ENCODE assay signal across 25 cellular contexts in genomic region chr18:37505321-37505720, GRCh38.
DNase-seq lines count a peak whose midpoint lies in the region; ATAC-seq and TF ChIP-seq lines count a peak whose summit lies in the region.
"Had no signal": no experiment of that assay in that cellular context is flagged by ENCODE, and none has a peak within 500 bp of the region (broad histone marks: within the 10 kb centered on the region; RNA-seq: fewer than 3 reads in every experiment).

No MANE protein-coding gene starts in this region.

- no peak overlapping the region for H2BK5ac ChIP-seq in neuronal stem cell (ENCODE audit: low read length)

- H3K36me3 Mint-ChIP-seq in mesothelial cell of epicardium = peaks cover 5% of the 10 kb centered on the region
- H3K36me3 Mint-ChIP-seq: CD14-positive monocyte; CD4-positive, alpha-beta memory T cell; CD4-positive, CD25-positive, alpha-beta regulatory T cell; CD8-positive, alpha-beta memory T cell had no signal

- H3K14ac ChIP-seq in neuronal stem cell (ENCODE audit: low read length) = no peak overlapping the region

- DNase-seq in Right ventricle myocardium inferior (ENCODE audit: missing footprints) (peak; percentile 33), heart left ventricle (no peak), mesothelial cell of epicardium (ENCODE audit: low spot score in 2 of 2, unreplicated experiment in 2 of 2) (no peak), neuronal stem cell (ENCODE audit: low spot score) (no peak), brain microvascular endothelial cell (no peak), NCI-H2227 treated with DMSO at 0.1 percent for 48 hours (lab: John Stamatoyannopoulos, UW) (no peak), NCI-H1694 treated with DMSO at 0.1 percent for 48 hours (lab: John Stamatoyannopoulos, UW) (no peak)
- DNase-seq: 8988T; ACHN; BE2C; C1 segment of cervical spinal cord; CD4-positive, alpha-beta memory T cell; CD4-positive, CD25-positive, alpha-beta regulatory T cell; CD8-positive, alpha-beta memory T cell; COR-L47; DMS 273 treated with DMSO at 0.1 percent for 48 hours; DMS153; DMS53; DMS79; DND-41; EL; GDM1 had no signal

- H3K4me2 ChIP-seq in neuronal stem cell (ENCODE audit: insufficient read depth, low read length, poor library complexity, severe bottlenecking) = no peak overlapping the region
- H3K4me2 ChIP-seq: BLaER1 had no signal

- H2AFZ ChIP-seq in neuronal stem cell (ENCODE audit: low read length) = no peak overlapping the region

- H2BK15ac ChIP-seq in neuronal stem cell (ENCODE audit: low read length) = no peak overlapping the region

- no peak overlapping the region for H2BK12ac ChIP-seq in neuronal stem cell (ENCODE audit: low read length)

- H3K27me3 Mint-ChIP-seq in mesothelial cell of epicardium (ENCODE audit: low read depth) = no peaks in the 10 kb centered on the region
- H3K27me3 Mint-ChIP-seq: CD4-positive, CD25-positive, alpha-beta regulatory T cell had no signal

- TF ChIP-seq CTCF in heart left ventricle (IDR thresholded peaks at IDR 0.05) = no peak
- TF ChIP-seq CTCF in mesothelial cell of epicardium (IDR thresholded peaks at IDR 0.05; ENCODE audit: unreplicated experiment) = no peak
- no peak for TF ChIP-seq CTCF in brain microvascular endothelial cell (IDR thresholded peaks at IDR 0.05; ENCODE audit: low read depth, low read length, missing control alignments)

- H2AK5ac ChIP-seq in neuronal stem cell (ENCODE audit: low read depth, low read length) = peak overlapping the region; percentile 26

- in situ Hi-C loops in brain microvascular endothelial cell (cut with HindIII; ENCODE audit: low pct_ligation_motif_present, low sequenced_read_pairs) = no loop called here

- H3K4me3 ChIP-seq in heart left ventricle (no peak overlapping the region), neuronal stem cell (ENCODE audit: low read length in 2 of 2) (no peak overlapping the region), brain microvascular endothelial cell (ENCODE audit: low read depth, low read length) (no peak overlapping the region)
- H3K4me3 ChIP-seq: BLaER1, GM12878 had no signal

- H3K23ac ChIP-seq in neuronal stem cell (ENCODE audit: low read depth, low read length, poor library complexity) = no peak overlapping the region

- intact Hi-C loops in Right ventricle myocardium inferior (cut with DNase I) = no loop called here
- intact Hi-C loops in heart left ventricle (cut with DNase I) = no loop called here

- peaks cover 0 to 12% (median 3%) of the 10 kb centered on the region in 12 donors for H3K9me3 ChIP-seq in heart left ventricle
- peaks cover 0 to 2% of the 10 kb centered on the region in 2 donors for H3K9me3 ChIP-seq in neuronal stem cell (replicated peaks in 1 of 2; ENCODE audit: control insufficient read depth in 2 of 2, insufficient read depth in 1 of 2, low read depth in 1 of 2, low read length in 2 of 2)
- H3K9me3 ChIP-seq: BE2C had no signal

- no peak overlapping the region for H4K8ac ChIP-seq in neuronal stem cell (ENCODE audit: low read depth, low read length)

- no peak overlapping the region for H3K18ac ChIP-seq in neuronal stem cell (ENCODE audit: low read length)

- H3K4ac ChIP-seq in neuronal stem cell (ENCODE audit: low read length) = no peak overlapping the region

- TF ChIP-seq POLR2A in heart left ventricle (IDR thresholded peaks at IDR 0.05) = no peak

- H3K79me1 ChIP-seq in neuronal stem cell (ENCODE audit: low read depth, low read length) = no peaks in the 10 kb centered on the region

- no peak overlapping the region for H4K91ac ChIP-seq in neuronal stem cell (ENCODE audit: low read depth, low read length, poor library complexity)

- H3K27ac Mint-ChIP-seq in mesothelial cell of epicardium = peak overlapping the region; percentile 97
- H3K27ac Mint-ChIP-seq: CD14-positive monocyte; CD8-positive, alpha-beta memory T cell had no signal

- H2BK120ac ChIP-seq in neuronal stem cell (ENCODE audit: low read depth, low read length) = no peak overlapping the region

- H3K27ac ChIP-seq in heart left ventricle (no peak overlapping the region), neuronal stem cell (replicated peaks; ENCODE audit: low read length) (no peak overlapping the region), brain microvascular endothelial cell (no peak overlapping the region)
- H3K27ac ChIP-seq: BLaER1 had no signal

- no peak overlapping the region for H3K4me3 Mint-ChIP-seq in mesothelial cell of epicardium
- H3K4me3 Mint-ChIP-seq: CD14-positive monocyte; CD4-positive, alpha-beta memory T cell; CD4-positive, CD25-positive, alpha-beta regulatory T cell; CD8-positive, alpha-beta memory T cell had no signal

- peaks cover 8% of the 10 kb centered on the region for H3K9me3 Mint-ChIP-seq in mesothelial cell of epicardium

- H3K27me3 ChIP-seq in heart left ventricle (peaks cover 0 to 5% (median 0%) of the 10 kb centered on the region in 9 donors), neuronal stem cell (ENCODE audit: control insufficient read depth in 3 of 3, insufficient read depth in 3 of 3, low read depth in 1 of 3, low read length in 3 of 3) (no peaks in the 10 kb centered on the region), brain microvascular endothelial cell (replicated peaks) (no peaks in the 10 kb centered on the region)
- H3K27me3 ChIP-seq: BE2C, BLaER1 had no signal

- H3K4me1 Mint-ChIP-seq in mesothelial cell of epicardium = peaks cover 56% of the 10 kb centered on the region
- H3K4me1 Mint-ChIP-seq: CD14-positive monocyte; CD4-positive, alpha-beta memory T cell; CD4-positive, CD25-positive, alpha-beta regulatory T cell; CD8-positive, alpha-beta memory T cell had no signal

- ATAC-seq in Right ventricle myocardium inferior (no peak), heart left ventricle (no peak)
- ATAC-seq: GM12878 had no signal

- WGBS in heart left ventricle, 4 donors = 77 to 88% (median 83%) methylated on average over 3 to 4 of the region's 4 CpGs
- WGBS in neuronal stem cell (ENCODE audit: extremely low coverage in 2 of 2, insufficient read length in 2 of 2, insufficient replicate concordance in 1 of 2), 2 donors = no CpG with 5 or more reads among the region's 4 CpGs

- no peaks in the 10 kb centered on the region for H3K36me3 ChIP-seq in heart left ventricle
- H3K36me3 ChIP-seq in neuronal stem cell (replicated peaks in 1 of 2; ENCODE audit: control insufficient read depth in 2 of 2, insufficient read depth in 2 of 2, low read length in 2 of 2) = no peaks in the 10 kb centered on the region
- H3K36me3 ChIP-seq in brain microvascular endothelial cell (replicated peaks) = no peaks in the 10 kb centered on the region
- H3K36me3 ChIP-seq: BE2C, BLaER1 had no signal

- no peaks in the 10 kb centered on the region for H3K4me1 ChIP-seq in heart left ventricle
- peaks cover 0 to 7% of the 10 kb centered on the region in 2 donors for H3K4me1 ChIP-seq in neuronal stem cell (ENCODE audit: control insufficient read depth in 2 of 2, insufficient read depth in 1 of 2, low read depth in 1 of 2, low read length in 2 of 2)
- H3K4me1 ChIP-seq: BLaER1 had no signal

- H3K9ac ChIP-seq in neuronal stem cell (ENCODE audit: low read depth, low read length, poor library complexity) = no peak overlapping the region
- H3K9ac ChIP-seq: BLaER1 had no signal
